ENCODE assay signal across 9 cellular contexts in the genomic region with DNA sequence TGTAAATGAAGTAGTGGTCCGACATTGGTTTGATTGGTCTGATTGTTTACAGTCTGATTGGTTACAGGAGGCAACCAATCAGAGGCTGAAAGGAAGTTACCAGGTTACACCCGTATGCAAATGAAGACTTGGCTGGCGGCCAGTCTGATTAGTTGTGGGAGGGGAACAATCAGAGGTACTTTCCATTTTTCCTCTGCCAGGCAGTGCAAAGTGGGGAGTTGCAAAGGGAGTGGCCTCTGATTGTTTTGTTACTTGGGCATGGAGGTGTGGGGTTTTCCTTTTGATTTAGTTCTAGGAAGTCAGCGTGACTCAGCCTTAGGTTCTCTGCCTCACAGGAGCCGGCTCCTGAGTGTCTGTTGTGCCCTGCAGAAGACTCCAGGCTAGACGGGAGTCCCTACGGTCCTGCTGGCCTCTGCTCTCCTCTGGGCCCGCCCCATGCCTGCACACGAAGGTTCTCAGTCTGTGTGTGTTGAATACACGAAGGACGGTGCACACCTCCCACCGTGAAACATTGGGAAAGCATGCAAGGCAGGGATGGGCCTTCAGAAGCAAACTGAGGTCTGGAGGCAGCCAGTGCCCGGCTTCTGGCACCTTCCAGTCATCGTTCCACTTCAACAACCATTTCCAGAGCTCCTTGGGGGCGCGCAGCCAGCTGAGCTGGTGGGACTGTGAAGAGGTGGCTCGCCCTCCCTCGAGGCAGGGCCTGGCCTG. TPM values are rescaled to one million over a fixed set of nuclear protein-coding genes. Genes with fewer than 3 reads are reported as not detected.
DNase-seq lines count a peak whose midpoint lies in the region; ATAC-seq and TF ChIP-seq lines count a peak whose summit lies in the region.
"Had no signal": no experiment of that assay in that cellular context is flagged by ENCODE, and none has a peak within 500 bp of the region (broad histone marks: within the 10 kb centered on the region; RNA-seq: fewer than 3 reads in every experiment).

No MANE protein-coding gene starts in this region.

- no peak overlapping the region for H3K27ac Mint-ChIP-seq in T-helper 2 cell treated with Interferon-gamma antibody and Interleukin-4, amounts not matched to agents 5 μg/mL and 100 μg/mL, for 36 hours

- no peaks in the 10 kb centered on the region for H3K36me3 Mint-ChIP-seq in T-helper 2 cell treated with Interferon-gamma antibody and Interleukin-4, amounts not matched to agents 5 μg/mL and 100 μg/mL, for 36 hours (ENCODE audit: low read depth)

- H3K27me3 Mint-ChIP-seq in T-helper 2 cell treated with Interferon-gamma antibody and Interleukin-4, amounts not matched to agents 5 μg/mL and 100 μg/mL, for 36 hours (ENCODE audit: low read depth), result no peaks in the 10 kb centered on the region

- no peak overlapping the region for H3K27ac ChIP-seq in Karpas-422 (ENCODE audit: low read length)

- H3K4me3 ChIP-seq in Karpas-422 (ENCODE audit: low read length), result no peak overlapping the region

- H3K4me3 Mint-ChIP-seq in T-helper 2 cell treated with Interferon-gamma antibody and Interleukin-4, amounts not matched to agents 5 μg/mL and 100 μg/mL, for 36 hours, result no peak overlapping the region

- H3K9me2 ChIP-seq in Karpas-422 (replicated peaks; ENCODE audit: insufficient read depth, low read length), result no peaks in the 10 kb centered on the region

- no peak overlapping the region for H3K4me2 ChIP-seq in Karpas-422 (ENCODE audit: low read depth, low read length, poor library complexity, severe bottlenecking)

- no peak overlapping the region for H3K9ac ChIP-seq in Karpas-422 (ENCODE audit: low read length)

- ATAC-seq in omental fat pad (ENCODE audit: low FRiP score) (peak; percentile 17), HG03135 (IDR thresholded peaks at IDR 0.05; ENCODE audit: unreplicated experiment) (no peak)

- DNase-seq in Daoy (ENCODE audit: low read depth), result peak; percentile 93
- DNase-seq in Karpas-422, result peak; percentile 49
- DNase-seq in T-helper 2 cell treated with Interferon-gamma antibody and Interleukin-4, amounts not matched to agents 5 μg/mL and 100 μg/mL, for 36 hours (ENCODE audit: low spot score), result peak; percentile 8
- DNase-seq in omental fat pad (ENCODE audit: low spot score), result no peak
- DNase-seq in midbrain (lab: John Stamatoyannopoulos, UW), result no peak
- DNase-seq in GM03348 (ENCODE audit: low spot score), result no peak
- DNase-seq: NCI-H1417 treated with DMSO at 0.1 percent for 48 hours, SW 1271 had no signal

- H3K79me2 ChIP-seq in Karpas-422 (ENCODE audit: low read length), result no peaks in the 10 kb centered on the region

- H3K4me1 ChIP-seq in Karpas-422 (ENCODE audit: low read length), result no peaks in the 10 kb centered on the region

- H4K20me1 ChIP-seq in Karpas-422 (ENCODE audit: insufficient read depth, low read depth, low read length), result no peaks in the 10 kb centered on the region

- H3K4me1 Mint-ChIP-seq in T-helper 2 cell treated with Interferon-gamma antibody and Interleukin-4, amounts not matched to agents 5 μg/mL and 100 μg/mL, for 36 hours (ENCODE audit: low read depth), result no peaks in the 10 kb centered on the region

- H3K36me3 ChIP-seq in Karpas-422 (ENCODE audit: insufficient read depth, low read length), result no peaks in the 10 kb centered on the region

- H3K9me3 ChIP-seq in Karpas-422 (ENCODE audit: low read length), result no peaks in the 10 kb centered on the region

- no peaks in the 10 kb centered on the region for H3K27me3 ChIP-seq in Karpas-422 (ENCODE audit: low read length)

- H3K9me3 Mint-ChIP-seq in T-helper 2 cell treated with Interferon-gamma antibody and Interleukin-4, amounts not matched to agents 5 μg/mL and 100 μg/mL, for 36 hours, result no peaks in the 10 kb centered on the region

- TF ChIP-seq CTCF in omental fat pad (IDR thresholded peaks at IDR 0.05), result no peak

- H2AFZ ChIP-seq in Karpas-422 (ENCODE audit: low read length), result no peak overlapping the region

RNA-seq across cellular contexts. Expression of a gene that starts 43.0 kb away (rescaled TPM):
- total RNA-seq in Daoy (2014; rRNA removed; shearing (Covaris generic)), result 23.7 and 35.5 TPM in 2 replicates
- total RNA-seq in Karpas-422 (2014; rRNA removed; shearing (Covaris generic); ENCODE audit: low replicate concordance), result not detected in 2 replicates
- 10 to 100 TPM; 12.1 to 31.4 (median 23.2) TPM for total RNA-seq in omental fat pad

Comparison
In these comparisons a context has a peak if more than half of its experiments do, and no peak if none do; other contexts are left out.
1. DNase-seq: peak in Daoy (single experiment), Karpas-422 (single experiment) and T-helper 2 cell treated with Interferon-gamma antibody and Interleukin-4, amounts not matched to agents 5 μg/mL and 100 μg/mL, for 36 hours (single experiment); none in omental fat pad (single experiment), midbrain (single experiment) and GM03348 (single experiment).
2. RNA of a gene that starts 43.0 kb away (total RNA-seq): 12.1 to 31.4 TPM in omental fat pad and 23.7 to 35.5 TPM in Daoy; not detected in Karpas-422; every median in the first group is over 10 times any median in the second.